ENCODE assay signal across 9 cellular contexts in the genomic region with DNA sequence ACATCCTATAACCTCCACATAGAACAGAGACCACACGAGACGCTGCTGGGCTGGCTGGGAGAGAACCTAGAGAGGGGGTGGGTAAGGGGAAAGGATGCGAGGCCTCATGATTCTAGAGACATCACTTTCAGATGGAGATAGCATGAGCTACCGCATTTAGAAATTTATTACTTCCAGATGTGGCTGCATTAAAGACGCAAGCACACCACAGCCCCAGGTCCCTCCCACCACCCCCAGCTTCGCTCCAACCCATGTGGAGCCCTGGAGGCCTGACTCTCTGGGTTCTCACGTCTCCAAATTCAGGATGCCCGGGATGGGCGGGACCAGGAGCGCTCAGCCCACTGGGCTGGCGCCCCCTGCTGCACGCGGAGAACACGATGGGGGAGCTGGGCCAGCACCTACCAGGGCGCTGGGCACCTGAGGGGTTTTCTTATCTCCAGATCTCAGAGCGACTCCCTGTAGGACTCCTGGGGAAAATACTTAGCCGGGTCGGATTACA. TPM values are rescaled to one million over a fixed set of nuclear protein-coding genes. Genes with fewer than 3 reads are reported as not detected.
DNase-seq lines count a peak whose midpoint lies in the region; ATAC-seq and TF ChIP-seq lines count a peak whose summit lies in the region.
"Had no signal": no experiment of that assay in that cellular context is flagged by ENCODE, and none has a peak within 500 bp of the region (broad histone marks: within the 10 kb centered on the region; RNA-seq: fewer than 3 reads in every experiment).

No MANE protein-coding gene starts in this region.

- H3K27ac ChIP-seq in right lobe of liver (peak overlapping the region; percentile 23 to 65 (median 43)), PC-9 (no peak overlapping the region)

- no peaks in the 10 kb centered on the region for H3K79me2 ChIP-seq in PC-9 (ENCODE audit: low read depth)

- TF ChIP-seq CTCF in chondrocyte (IDR thresholded peaks at IDR 0.05), result peak; percentile 83
- TF ChIP-seq CTCF in right lobe of liver (IDR thresholded peaks at IDR 0.05), result peak in 1 of 4 donors; percentile 25
- TF ChIP-seq CTCF in PC-9 (conservative IDR thresholded peaks at IDR 0.05), result no peak

- TF ChIP-seq POLR2A in right lobe of liver (IDR thresholded peaks at IDR 0.05), result no peak

- no peaks in the 10 kb centered on the region for H3K9me2 ChIP-seq in PC-9 (ENCODE audit: insufficient read depth)

- H3K9me3 ChIP-seq in right lobe of liver (no peaks in the 10 kb centered on the region), PC-9 (ENCODE audit: insufficient read depth, low read depth) (no peaks in the 10 kb centered on the region)

- H3K4me1 ChIP-seq in right lobe of liver (peaks cover 0 to 7% (median 1%) of the 10 kb centered on the region in 4 donors), PC-9 (replicated peaks; ENCODE audit: insufficient read depth) (no peaks in the 10 kb centered on the region)

- peaks cover 8% of the 10 kb centered on the region for H3K36me3 Mint-ChIP-seq in chondrocyte (ENCODE audit: low read depth)

- WGBS in right lobe of liver (ENCODE audit: insufficient coverage, low coverage, low lambda C conversion rate, missing lambda C conversion rate), result 77% methylated on average over 9 of the region's 18 CpGs

- BruUV-seq in PC-9 (replicated peaks; lab: Mats Ljungman, UMichigan), result no TSS peak

- H2AFZ ChIP-seq in PC-9, result no peak overlapping the region

- CTCF ChIA-PET in PC-9 (lab: Charles Lee), result no interaction called here

- DNase-seq in stimulated activated CD4-positive, alpha-beta T cell treated with anti-CD3 and anti-CD28 coated beads, Interleukin-4, amount 100 ng/mL, for 1 hour, result peak; percentile 21
- no peak for DNase-seq in stimulated activated CD4-positive, alpha-beta T cell treated with anti-CD3 and anti-CD28 coated beads, Interleukin-2, amount 100 ng/mL, for 48 hours
- peak; percentile 75 for DNase-seq in chondrocyte (ENCODE audit: low spot score)
- DNase-seq in right lobe of liver, result no peak
- DNase-seq in NCI-H1694 treated with DMSO at 0.1 percent for 48 hours (lab: John Stamatoyannopoulos, UW), result no peak
- DNase-seq in PC-9, result no peak
- DNase-seq in Ammon's horn (ENCODE audit: low spot score), result no peak

- intact Hi-C loops in right lobe of liver (cut with DNase I) (no loop called here), PC-9 (cut with micrococcal nuclease; ENCODE audit: unreplicated experiment) (no loop called here)

- H3K27me3 ChIP-seq in right lobe of liver, result no peaks in the 10 kb centered on the region
- H3K27me3 ChIP-seq in PC-9 (ENCODE audit: insufficient read depth, low read depth), result no peaks in the 10 kb centered on the region

- no peaks in the 10 kb centered on the region for H3K27me3 Mint-ChIP-seq in chondrocyte (ENCODE audit: low read depth)
- H3K27me3 Mint-ChIP-seq: naive thymus-derived CD4-positive, alpha-beta T cell had no signal

- H3F3A ChIP-seq in PC-9 (ENCODE audit: insufficient read depth, low read depth), result peaks cover 14% of the 10 kb centered on the region; the same call in 1 of the 2 replicates

- no peak overlapping the region for H3K4me2 ChIP-seq in PC-9

- H3K36me3 ChIP-seq in right lobe of liver (peaks cover 0 to 24% (median 2%) of the 10 kb centered on the region in 4 donors), PC-9 (ENCODE audit: low read depth) (peaks cover 6% of the 10 kb centered on the region; the same call in 1 of the 2 replicates)

- POLR2A ChIA-PET in PC-9 (lab: Charles Lee; ENCODE audit: unreplicated experiment), result no interaction called here

- H3K4me3 ChIP-seq in right lobe of liver, result no peak overlapping the region
- no peak overlapping the region for H3K4me3 ChIP-seq in PC-9

- no peak overlapping the region for H3K4me3 Mint-ChIP-seq in chondrocyte (ENCODE audit: unreplicated experiment)

- H3K9me3 Mint-ChIP-seq in chondrocyte (ENCODE audit: low read depth), result no peaks in the 10 kb centered on the region
- H3K9me3 Mint-ChIP-seq: naive thymus-derived CD4-positive, alpha-beta T cell had no signal

- ATAC-seq in right lobe of liver (peak in 2 of 4 donors; percentile 31 to 33), GM18909 (IDR thresholded peaks at IDR 0.05; ENCODE audit: poor library complexity, unreplicated experiment) (no peak)
- ATAC-seq: naive thymus-derived CD4-positive, alpha-beta T cell had no signal

- H3K4me1 Mint-ChIP-seq in chondrocyte (ENCODE audit: low read depth), result peaks cover 37% of the 10 kb centered on the region
- H3K4me1 Mint-ChIP-seq: naive thymus-derived CD4-positive, alpha-beta T cell had no signal

- H3K27ac Mint-ChIP-seq in chondrocyte (ENCODE audit: unreplicated experiment), result peak overlapping the region; percentile 98
- H3K27ac Mint-ChIP-seq: naive thymus-derived CD4-positive, alpha-beta T cell had no signal

- H4K20me1 ChIP-seq in PC-9 (ENCODE audit: insufficient read depth), result no peaks in the 10 kb centered on the region

RNA-seq across cellular contexts. Expression of a gene that starts 13.6 kb away (rescaled TPM):
- 31.5 to 41.4 TPM (median 36.9 TPM) in 3 replicates for total RNA-seq in chondrocyte
- 10 to 100 TPM; 18.8 to 50.4 (median 26.0) TPM for total RNA-seq in right lobe of liver
- total RNA-seq in PC-9 (2021), result 81.9 and 88.0 TPM in 2 replicates

RNA-seq across cellular contexts. Expression of a gene that starts 13.7 kb away (rescaled TPM):
- total RNA-seq in chondrocyte (17.4 to 21.4 TPM (median 18.1 TPM) in 3 replicates), right lobe of liver (10 to 100 TPM in 4 of 6 experiments, 1 to 10 TPM in 2; 5.8 to 21.2 (median 11.5) TPM), PC-9 (2021) (27.0 and 27.6 TPM in 2 replicates)

RNA-seq across cellular contexts. Expression of a gene that starts 48.3 kb away (rescaled TPM):
- total RNA-seq in chondrocyte (58.0 to 83.0 TPM (median 58.8 TPM) in 3 replicates), right lobe of liver (100 to 1,000 TPM in 3 of 6 experiments, 10 to 100 TPM in 3; 30.5 to 152 (median 90.8) TPM), PC-9 (2021) (29.7 and 36.3 TPM in 2 replicates)

Comparison
In these comparisons a context has a peak if more than half of its experiments do, and no peak if none do; other contexts are left out.
1. DNase-seq: peak in stimulated activated CD4-positive, alpha-beta T cell treated with anti-CD3 and anti-CD28 coated beads, Interleukin-4, amount 100 ng/mL, for 1 hour (single experiment) and chondrocyte (single experiment); none in stimulated activated CD4-positive, alpha-beta T cell treated with anti-CD3 and anti-CD28 coated beads, Interleukin-2, amount 100 ng/mL, for 48 hours (0 of 2), right lobe of liver (0 of 3), NCI-H1694 treated with DMSO at 0.1 percent for 48 hours (single experiment), PC-9 (0 of 2) and Ammon's horn (single experiment).